In genomic region chr6:142570221-142570671, GRCh38 we compare ENCODE assay signal across 9 cellular contexts.
A peak's percentile ranks its signal among the peaks of the same experiment; 100 is the strongest.
DNase-seq lines count a peak whose midpoint lies in the region; ATAC-seq, FAIRE-seq and TF ChIP-seq lines count a peak whose summit lies in the region.
"Had no signal": no experiment of that assay in that cellular context is flagged by ENCODE, and none has a peak within 500 bp of the region (broad histone marks: within the 10 kb centered on the region; RNA-seq: fewer than 3 reads in every experiment).

No MANE protein-coding gene starts in this region.

- no peaks in the 10 kb centered on the region for H3K27me3 Mint-ChIP-seq in naive thymus-derived CD8-positive, alpha-beta T cell

- H3K27me3 ChIP-seq in DND-41 (ENCODE audit: insufficient read depth, low read length, poor library complexity), result no peaks in the 10 kb centered on the region
- H3K27me3 ChIP-seq in endothelial cell of umbilical vein (ENCODE audit: control insufficient read depth in 2 of 2, insufficient read depth in 2 of 2, low read length in 2 of 2), result peaks cover 2 to 16% of the 10 kb centered on the region in 2 experiments
- no peaks in the 10 kb centered on the region for H3K27me3 ChIP-seq in adrenal gland

- peak; percentile 65 for ATAC-seq in DND-41 (ENCODE audit: insufficient read depth, low read depth)
- no peak for ATAC-seq in naive thymus-derived CD8-positive, alpha-beta T cell
- ATAC-seq in GM18907 (IDR thresholded peaks at IDR 0.05; ENCODE audit: unreplicated experiment), result no peak
- no peak for ATAC-seq in HG03432 (IDR thresholded peaks at IDR 0.05; ENCODE audit: unreplicated experiment)

- H3K9me1 ChIP-seq in endothelial cell of umbilical vein (replicated peaks; ENCODE audit: control insufficient read depth, extremely low read depth, insufficient read depth, low read length), result no peaks in the 10 kb centered on the region

- H3K27ac Mint-ChIP-seq in naive thymus-derived CD8-positive, alpha-beta T cell, result peak overlapping the region in 7 of 10 donors; percentile 0 to 82 (median 67)

- H3K4me3 Mint-ChIP-seq in naive thymus-derived CD8-positive, alpha-beta T cell, result peak overlapping the region in 4 of 10 donors; percentile 40 to 74 (median 54)

- CTCF ChIA-PET in endothelial cell of umbilical vein (lab: Charles Lee), result interaction anchor here (1.3 to 4.8 kb wide), 3 partner anchors 46 to 856 kb away, joined by 3 to 28 read pairs (median 18); no protein-coding TSS in a partner anchor

- peaks cover 0 to 12% (median 12%) of the 10 kb centered on the region in 3 donors for H3K36me3 Mint-ChIP-seq in naive thymus-derived CD8-positive, alpha-beta T cell

- no peak overlapping the region for H3K9ac ChIP-seq in DND-41 (ENCODE audit: low read depth, low read length)
- no peak overlapping the region for H3K9ac ChIP-seq in endothelial cell of umbilical vein (replicated peaks; ENCODE audit: extremely low read depth, insufficient read depth, low read length)

- H3K9me3 ChIP-seq in DND-41 (ENCODE audit: insufficient read depth, low read length, severe bottlenecking) (peaks cover 10% of the 10 kb centered on the region), endothelial cell of umbilical vein (replicated peaks; ENCODE audit: control insufficient read depth, insufficient read depth, low read length) (no peaks in the 10 kb centered on the region), adrenal gland (replicated peaks in 1 of 3) (no peaks in the 10 kb centered on the region)

- no peak for TF ChIP-seq POLR2A in endothelial cell of umbilical vein (IDR thresholded peaks at IDR 0.05; ENCODE audit: low read depth, low read length)
- TF ChIP-seq POLR2A in adrenal gland (IDR thresholded peaks at IDR 0.05), result no peak

- H3K4me3 ChIP-seq in DND-41 (ENCODE audit: low read depth in 1 of 2, low read length in 2 of 2), result no peak overlapping the region
- H3K4me3 ChIP-seq in endothelial cell of umbilical vein (replicated peaks in 1 of 3; ENCODE audit: insufficient read depth in 1 of 3, low read depth in 1 of 3, low read length in 3 of 3), result no peak overlapping the region
- no peak overlapping the region for H3K4me3 ChIP-seq in adrenal gland

- H3K36me3 ChIP-seq in DND-41 (ENCODE audit: insufficient read depth, low read length) (no peaks in the 10 kb centered on the region), endothelial cell of umbilical vein (ENCODE audit: control insufficient read depth in 2 of 2, extremely low read depth in 1 of 2, insufficient read depth in 2 of 2, low read length in 2 of 2) (no peaks in the 10 kb centered on the region), adrenal gland (replicated peaks in 1 of 2) (no peaks in the 10 kb centered on the region)

- DNase-seq in DND-41, result peak; percentile 38
- DNase-seq in M059J (ENCODE audit: low read depth), result peak; percentile 94
- DNase-seq in endothelial cell of umbilical vein (ENCODE audit: low read depth, low spot score), result peak; percentile 9
- no peak for DNase-seq in naive thymus-derived CD8-positive, alpha-beta T cell
- DNase-seq in caudate nucleus (lab: John Stamatoyannopoulos, UW), result no peak
- DNase-seq in adrenal gland, result no peak
- DNase-seq: NCI-H2171 treated with DMSO at 0.1 percent for 48 hours had no signal

- no peak overlapping the region for H2AFZ ChIP-seq in DND-41 (ENCODE audit: low read depth, low read length)
- H2AFZ ChIP-seq in endothelial cell of umbilical vein (ENCODE audit: low read depth, low read length), result no peak overlapping the region

- peaks cover 4 to 33% (median 12%) of the 10 kb centered on the region in 9 donors for H3K9me3 Mint-ChIP-seq in naive thymus-derived CD8-positive, alpha-beta T cell

- BruUV-seq in endothelial cell of umbilical vein (replicated peaks; lab: Mats Ljungman, UMichigan), result no TSS peak

- POLR2A ChIA-PET in endothelial cell of umbilical vein (lab: Charles Lee), result no interaction called here
- POLR2A ChIA-PET in naive thymus-derived CD8-positive, alpha-beta T cell (lab: Charles Lee), result interaction anchor here (1.3 kb wide), 1 partner anchor 34 kb away, joined by 4 read pairs; no protein-coding TSS in a partner anchor

- peak overlapping the region; percentile 9; the same call in 1 of the 2 replicates for H3K4me2 ChIP-seq in DND-41 (ENCODE audit: insufficient read depth, low read length)
- H3K4me2 ChIP-seq in endothelial cell of umbilical vein (ENCODE audit: insufficient read depth, low read length), result no peak overlapping the region

- H3K79me2 ChIP-seq in DND-41 (ENCODE audit: insufficient read depth, low read length) (no peaks in the 10 kb centered on the region), endothelial cell of umbilical vein (ENCODE audit: control insufficient read depth, insufficient read depth, low read length) (no peaks in the 10 kb centered on the region)

- TF ChIP-seq CTCF in DND-41 (IDR thresholded peaks at IDR 0.05; ENCODE audit: borderline replicate concordance, extremely low read depth, low read length, poor library complexity, severe bottlenecking), result no peak
- TF ChIP-seq CTCF in endothelial cell of umbilical vein (IDR thresholded peaks at IDR 0.05; ENCODE audit: extremely low read depth in 1 of 2, insufficient read depth in 1 of 2, low read depth in 1 of 2, low read length in 2 of 2), result no peak
- no peak for TF ChIP-seq CTCF in adrenal gland (IDR thresholded peaks at IDR 0.05)

- intact Hi-C loops in endothelial cell of umbilical vein (cut with micrococcal nuclease), result no loop called here
- intact Hi-C loops in adrenal gland (cut with DNase I), result no loop called here

- H3K27ac ChIP-seq in DND-41 (ENCODE audit: low read length) (peak overlapping the region; percentile 73), endothelial cell of umbilical vein (ENCODE audit: insufficient read depth, low read depth, low read length) (no peak overlapping the region), caudate nucleus (ENCODE audit: low read depth, low read length) (no peak overlapping the region), adrenal gland (no peak overlapping the region)

- dilution Hi-C loops in endothelial cell of umbilical vein (cut with MboI; ENCODE audit: extremely low pct_ligation_motif_present, low sequenced_read_pairs), result no loop called here

- H3K4me1 ChIP-seq in DND-41 (ENCODE audit: insufficient read depth, low read length) (peaks cover 46% of the 10 kb centered on the region), endothelial cell of umbilical vein (ENCODE audit: control insufficient read depth, extremely low read depth, insufficient read depth, low read length) (no peaks in the 10 kb centered on the region), adrenal gland (replicated peaks in 1 of 2) (no peaks in the 10 kb centered on the region)

- no peaks in the 10 kb centered on the region for H4K20me1 ChIP-seq in DND-41 (ENCODE audit: insufficient read depth, low read length)
- no peaks in the 10 kb centered on the region for H4K20me1 ChIP-seq in endothelial cell of umbilical vein (replicated peaks; ENCODE audit: control insufficient read depth, extremely low read depth, insufficient read depth, low read length)

- peaks cover 20 to 57% (median 52%) of the 10 kb centered on the region in 4 donors for H3K4me1 Mint-ChIP-seq in naive thymus-derived CD8-positive, alpha-beta T cell

- no peak for FAIRE-seq in endothelial cell of umbilical vein (lab: Jason Lieb, UNC)

TF ChIP-seq in endothelial cell of umbilical vein, 7 proteins besides CTCF, POLR2A, EP300 and RAD21:
- TF ChIP-seq FOS (IDR thresholded peaks at IDR 0.05; ENCODE audit: borderline replicate concordance, insufficient read depth, low read length) (no peak), EZH2 (IDR thresholded peaks at IDR 0.05; ENCODE audit: borderline replicate concordance, low read depth, low read length, severe bottlenecking) (no peak), MAX (IDR thresholded peaks at IDR 0.05; ENCODE audit: insufficient read depth, insufficient read length) (no peak), GATA2 (IDR thresholded peaks at IDR 0.05; ENCODE audit: insufficient read depth, insufficient read length, low read depth, low read length) (no peak), MYC (IDR thresholded peaks at IDR 0.05; ENCODE audit: low read depth, low read length) (no peak), POLR2AphosphoS5 (IDR thresholded peaks at IDR 0.05; ENCODE audit: insufficient read depth, low read depth, low read length) (no peak), JUN (IDR thresholded peaks at IDR 0.05; ENCODE audit: borderline replicate concordance, insufficient read depth, insufficient read length, low read depth) (no peak)

Comparison
In these comparisons a context has a peak if more than half of its experiments do, and no peak if none do; other contexts are left out.
1. DNase-seq: peak in DND-41 (single experiment), M059J (single experiment) and endothelial cell of umbilical vein (single experiment); none in naive thymus-derived CD8-positive, alpha-beta T cell (0 of 10), caudate nucleus (0 of 61) and adrenal gland (0 of 7).